ENCODE assay signal across 1 cellular context in genomic region chr22:46469701-46470100, GRCh38.
TF ChIP-seq lines count a peak whose summit lies in the region.

No MANE protein-coding gene starts in this region.

TF ChIP-seq in SK-N-SH, 30 proteins besides CTCF, POLR2A, EP300 and RAD21 (continued from another document):
- no peak for TF ChIP-seq POLR2AphosphoS5 (IDR thresholded peaks at IDR 0.05; ENCODE audit: low read depth, low read length)
- no peak for TF ChIP-seq ZBTB33 (IDR thresholded peaks at IDR 0.05; ENCODE audit: borderline replicate concordance, low read depth)
- no peak for TF ChIP-seq USF2 (IDR thresholded peaks at IDR 0.05; ENCODE audit: borderline replicate concordance, low read depth, low read length)
- no peak for TF ChIP-seq MEF2A (IDR thresholded peaks at IDR 0.05; ENCODE audit: borderline replicate concordance, low read depth)
- TF ChIP-seq ELF1 (IDR thresholded peaks at IDR 0.05), result no peak
- TF ChIP-seq USF1 (IDR thresholded peaks at IDR 0.05; ENCODE audit: borderline replicate concordance, low read depth), result no peak
- no peak for TF ChIP-seq IRF3 (IDR thresholded peaks at IDR 0.05; ENCODE audit: low read depth, low read length)
